13 cellular contexts compared by ENCODE assay signal in genomic region chr1:107786214-107786842, GRCh38.
DNase-seq lines count a peak whose midpoint lies in the region; ATAC-seq and TF ChIP-seq lines count a peak whose summit lies in the region.
"Had no signal": no experiment of that assay in that cellular context is flagged by ENCODE, and none has a peak within 500 bp of the region (broad histone marks: within the 10 kb centered on the region; RNA-seq: fewer than 3 reads in every experiment).

No MANE protein-coding gene starts in this region.

- no peaks in the 10 kb centered on the region for H3K4me1 ChIP-seq in Peyer's patch
- H3K4me1 ChIP-seq in endocrine pancreas (ENCODE audit: control insufficient read depth, insufficient read depth, low read length): peaks cover 13% of the 10 kb centered on the region
- peaks cover 18 to 33% (median 26%) of the 10 kb centered on the region in 4 donors for H3K4me1 ChIP-seq in upper lobe of left lung

- TF ChIP-seq CTCF in Peyer's patch (IDR thresholded peaks at IDR 0.05) (no peak), upper lobe of left lung (IDR thresholded peaks at IDR 0.05) (no peak)

- no peak for DNase-seq in activated naive CD4-positive, alpha-beta T cell treated with Interleukin-2 at 50 U/mL for 16 hours
- no peak for DNase-seq in Peyer's patch
- DNase-seq in upper lobe of left lung: no peak
- DNase-seq in NAMALWA (ENCODE audit: low spot score): no peak
- DNase-seq in activated CD8-positive, alpha-beta memory T cell treated with anti-CD3 and anti-CD28 coated beads, Interleukin-2, amount 50 U/mL, for 48 hours: no peak
- DNase-seq: HFFc6, PC-9 had no signal

- H3K9me3 ChIP-seq in Peyer's patch (no peaks in the 10 kb centered on the region), endocrine pancreas (ENCODE audit: control insufficient read depth, low read length) (no peaks in the 10 kb centered on the region), upper lobe of left lung (no peaks in the 10 kb centered on the region)

- no peaks in the 10 kb centered on the region for H3K27me3 Mint-ChIP-seq in activated naive CD4-positive, alpha-beta T cell treated with anti-CD3 and anti-CD28 coated beads, Interleukin-2, amount 50 U/mL, for 24 hours
- H3K27me3 Mint-ChIP-seq: brain had no signal

- ATAC-seq in upper lobe of left lung (ENCODE audit: low FRiP score in 2 of 2) (no peak), GM21528 (IDR thresholded peaks at IDR 0.05; ENCODE audit: low FRiP score, unreplicated experiment) (no peak)

- WGBS in upper lobe of left lung, 2 donors: 51% methylated on average over 5 of the region's 5 CpGs

- TF ChIP-seq EP300 in upper lobe of left lung (IDR thresholded peaks at IDR 0.05): peak in 2 of 4 donors; percentile 6 to 11

- H3K27ac ChIP-seq in Peyer's patch: peak overlapping the region in 3 of 4 donors; percentile 9 to 39 (median 20)
- H3K27ac ChIP-seq in upper lobe of left lung: peak overlapping the region; percentile 6 to 36 (median 32)
- H3K27ac ChIP-seq: C4-2B, epithelial cell of prostate, PC-9 had no signal

- no peaks in the 10 kb centered on the region for H3K9me3 Mint-ChIP-seq in activated naive CD4-positive, alpha-beta T cell treated with anti-CD3 and anti-CD28 coated beads, Interleukin-2, amount 50 U/mL, for 24 hours
- H3K9me3 Mint-ChIP-seq: HFFc6 had no signal

- no peak overlapping the region for H3K9ac ChIP-seq in endocrine pancreas (ENCODE audit: control insufficient read depth, insufficient read depth, low read length)

- peaks cover 71% of the 10 kb centered on the region for H3K4me1 Mint-ChIP-seq in activated naive CD4-positive, alpha-beta T cell treated with anti-CD3 and anti-CD28 coated beads, Interleukin-2, amount 50 U/mL, for 24 hours

- no peaks in the 10 kb centered on the region for H3K27me3 ChIP-seq in Peyer's patch
- no peaks in the 10 kb centered on the region for H3K27me3 ChIP-seq in endocrine pancreas (ENCODE audit: control insufficient read depth, insufficient read depth, low read length)
- no peaks in the 10 kb centered on the region for H3K27me3 ChIP-seq in upper lobe of left lung

- H3K27ac Mint-ChIP-seq in activated naive CD4-positive, alpha-beta T cell treated with anti-CD3 and anti-CD28 coated beads, Interleukin-2, amount 50 U/mL, for 24 hours: peak overlapping the region; percentile 80
- H3K27ac Mint-ChIP-seq: brain, HFFc6 had no signal

- H3K4me3 Mint-ChIP-seq in activated naive CD4-positive, alpha-beta T cell treated with anti-CD3 and anti-CD28 coated beads, Interleukin-2, amount 50 U/mL, for 24 hours: peak overlapping the region; percentile 71
- H3K4me3 Mint-ChIP-seq: brain, HFFc6 had no signal

- H3K36me3 ChIP-seq in Peyer's patch: no peaks in the 10 kb centered on the region
- no peaks in the 10 kb centered on the region for H3K36me3 ChIP-seq in endocrine pancreas (ENCODE audit: control insufficient read depth, insufficient read depth, low read length)
- H3K36me3 ChIP-seq in upper lobe of left lung: no peaks in the 10 kb centered on the region

- H3K4me3 ChIP-seq in Peyer's patch (no peak overlapping the region), endocrine pancreas (ENCODE audit: control insufficient read depth, insufficient read depth, low read length) (peak overlapping the region; percentile 38), upper lobe of left lung (peak overlapping the region in 1 of 4 donors; percentile 5)
- H3K4me3 ChIP-seq: PC-9 had no signal

- TF ChIP-seq POLR2A in Peyer's patch (IDR thresholded peaks at IDR 0.05): no peak
- TF ChIP-seq POLR2A in upper lobe of left lung (IDR thresholded peaks at IDR 0.05): peak in 1 of 4 donors; percentile 32

- H3K36me3 Mint-ChIP-seq in activated naive CD4-positive, alpha-beta T cell treated with anti-CD3 and anti-CD28 coated beads, Interleukin-2, amount 50 U/mL, for 24 hours: no peaks in the 10 kb centered on the region
- H3K36me3 Mint-ChIP-seq: brain had no signal
